Comparison of ENCODE assay signal across 23 cellular contexts in genomic region chr4:81732980-81733379, GRCh38.
"Had no signal": no experiment of that assay in that cellular context is flagged by ENCODE, and none has a peak within 500 bp of the region (broad histone marks: within the 10 kb centered on the region; RNA-seq: fewer than 3 reads in every experiment).

No MANE protein-coding gene starts in this region.

- H3K4me3 Mint-ChIP-seq: naive thymus-derived CD4-positive, alpha-beta T cell; natural killer cell; nephron; neural progenitor cell; stimulated activated effector memory CD8-positive, alpha-beta T cell treated with anti-CD3 and anti-CD28 coated beads, Interleukin-12 subunit alpha, Interleukin-12 subunit beta, amount 100 ng/mL, for 72 hours; stimulated activated naive B cell treated with anti-CD40 and anti-IgM and Interleukin-4, amounts not matched to agents 10 μg/mL and 1 μg/mL and 100 μg/mL, for 72 hours; stimulated activated naive CD8-positive, alpha-beta T cell treated with anti-CD3 and anti-CD28 coated beads, Interleukin-15, Interleukin-2, amounts not matched to agents 100 ng/mL and 50 ng/mL, for 24 hours had no signal

- DNase-seq: naive thymus-derived CD4-positive, alpha-beta T cell; natural killer cell; occipital lobe; ovary; posterior cingulate gyrus; psoas muscle; right cardiac atrium; right lobe of liver; sigmoid colon; stimulated activated CD4-positive, alpha-beta T cell treated with anti-CD3 and anti-CD28 coated beads, Interleukin-15, amount 100 ng/mL, for 24 hours; stimulated activated CD4-positive, alpha-beta T cell treated with anti-CD3 and anti-CD28 coated beads, Interleukin-2, amount 100 ng/mL, for 24 hours; stimulated activated CD4-positive, alpha-beta T cell treated with anti-CD3 and anti-CD28 coated beads, Interleukin-2, amount 100 ng/mL, for 48 hours; stimulated activated CD4-positive, alpha-beta T cell treated with anti-CD3 and anti-CD28 coated beads, Interleukin-4, amount 100 ng/mL, for 24 hours; stimulated activated naive B cell treated with anti-CD40 and anti-IgM and Interleukin-4, amounts not matched to agents 10 μg/mL and 1 μg/mL and 100 μg/mL, for 72 hours; stimulated activated naive CD4-positive, alpha-beta T cell treated with Interleukin-2 at 50 U/mL for 16 hours; stomach; thyroid gland; upper lobe of left lung had no signal

- H3K27me3 Mint-ChIP-seq: progenitor cell of endocrine pancreas; stimulated activated naive B cell treated with anti-CD40 and anti-IgM and Interleukin-4, amounts not matched to agents 10 μg/mL and 1 μg/mL and 100 μg/mL, for 72 hours had no signal

- H3K36me3 Mint-ChIP-seq: naive thymus-derived CD4-positive, alpha-beta T cell; natural killer cell; neural progenitor cell; stimulated activated effector memory CD8-positive, alpha-beta T cell treated with anti-CD3 and anti-CD28 coated beads, Interleukin-12 subunit alpha, Interleukin-12 subunit beta, amount 100 ng/mL, for 72 hours; stimulated activated naive B cell treated with anti-CD40 and anti-IgM and Interleukin-4, amounts not matched to agents 10 μg/mL and 1 μg/mL and 100 μg/mL, for 72 hours had no signal

- ATAC-seq: naive thymus-derived CD4-positive, alpha-beta T cell; natural killer cell; psoas muscle; right cardiac atrium; right lobe of liver; stimulated activated effector memory CD8-positive, alpha-beta T cell treated with anti-CD3 and anti-CD28 coated beads, Interleukin-12 subunit alpha, Interleukin-12 subunit beta, amount 100 ng/mL, for 72 hours; stimulated activated naive B cell treated with anti-CD40 and anti-IgM and Interleukin-4, amounts not matched to agents 10 μg/mL and 1 μg/mL and 100 μg/mL, for 72 hours had no signal

- H3K4me1 Mint-ChIP-seq: naive thymus-derived CD4-positive, alpha-beta T cell; natural killer cell; nephron; neural progenitor cell; stimulated activated effector memory CD8-positive, alpha-beta T cell treated with anti-CD3 and anti-CD28 coated beads, Interleukin-12 subunit alpha, Interleukin-12 subunit beta, amount 100 ng/mL, for 72 hours; stimulated activated naive B cell treated with anti-CD40 and anti-IgM and Interleukin-4, amounts not matched to agents 10 μg/mL and 1 μg/mL and 100 μg/mL, for 72 hours had no signal

- H3K27ac Mint-ChIP-seq: naive thymus-derived CD4-positive, alpha-beta T cell; natural killer cell; nephron; progenitor cell of endocrine pancreas; stimulated activated effector memory CD8-positive, alpha-beta T cell treated with anti-CD3 and anti-CD28 coated beads, Interleukin-12 subunit alpha, Interleukin-12 subunit beta, amount 100 ng/mL, for 72 hours; stimulated activated naive B cell treated with anti-CD40 and anti-IgM and Interleukin-4, amounts not matched to agents 10 μg/mL and 1 μg/mL and 100 μg/mL, for 72 hours; stimulated activated naive CD8-positive, alpha-beta T cell treated with anti-CD3 and anti-CD28 coated beads, Interleukin-15, Interleukin-2, amounts not matched to agents 100 ng/mL and 50 ng/mL, for 24 hours had no signal

- H3K9me3 Mint-ChIP-seq: natural killer cell; stimulated activated effector memory CD8-positive, alpha-beta T cell treated with anti-CD3 and anti-CD28 coated beads, Interleukin-12 subunit alpha, Interleukin-12 subunit beta, amount 100 ng/mL, for 72 hours; stimulated activated naive B cell treated with anti-CD40 and anti-IgM and Interleukin-4, amounts not matched to agents 10 μg/mL and 1 μg/mL and 100 μg/mL, for 72 hours; stimulated activated naive CD8-positive, alpha-beta T cell treated with anti-CD3 and anti-CD28 coated beads, Interleukin-15, Interleukin-2, amounts not matched to agents 100 ng/mL and 50 ng/mL, for 24 hours had no signal
